Comparison of ENCODE assay signal across 31 cellular contexts in genomic region chr7:96436880-96437279, GRCh38.
DNase-seq lines count a peak whose midpoint lies in the region; FAIRE-seq and TF ChIP-seq lines count a peak whose summit lies in the region.
"Had no signal": no experiment of that assay in that cellular context is flagged by ENCODE, and none has a peak within 500 bp of the region (broad histone marks: within the 10 kb centered on the region; RNA-seq: fewer than 3 reads in every experiment).

No MANE protein-coding gene starts in this region.

- TF ChIP-seq CTCF in HEK293 (tag by site-specific recombination; IDR thresholded peaks at IDR 0.05) = no peak

- CTCF ChIA-PET in HEK293 (lab: Yijun Ruan, JAX) = no interaction called here

- H3K27ac ChIP-seq in HEK293 (ENCODE audit: extremely low read depth, low read depth, low read length) = no peak overlapping the region
- H3K27ac ChIP-seq: 22Rv1; A549; BLaER1; BLaER1 treated with 17β-estradiol and CSF1 and Interleukin-3, amounts not matched to agents 10 nM and 100 nM; C4-2B had no signal

- H3K4me1 ChIP-seq in HEK293 (ENCODE audit: control insufficient read depth, insufficient read depth, low read length) = no peaks in the 10 kb centered on the region
- H3K4me1 ChIP-seq: A549; BE2C; BLaER1; BLaER1 treated with 17β-estradiol and CSF1 and Interleukin-3, amounts not matched to agents 10 nM and 100 nM; Caco-2 had no signal

- no peak for DNase-seq in activated CD4-positive, alpha-beta T cell treated with anti-CD3 and anti-CD28 coated beads for 1 hour
- DNase-seq in D341Med (ENCODE audit: low spot score) = no peak
- DNase-seq: 8988T; ACHN; AML-193; BE2C; C1 segment of cervical spinal cord; Caco-2; Calu3; CD4-positive, alpha-beta memory T cell; CD4-positive, alpha-beta T cell; CD4-positive, CD25-positive, alpha-beta regulatory T cell; CD8-positive, alpha-beta memory T cell; CD8-positive, alpha-beta T cell; COR-L47; DMS 273 treated with DMSO at 0.1 percent for 48 hours; DMS153; DMS53; DMS79; DMS79 treated with DMSO at 0.1 percent for 48 hours; DND-41; EL had no signal

- POLR2A ChIA-PET in HEK293 (lab: Yijun Ruan, JAX) = no interaction called here

- no peak overlapping the region for H3K4me3 ChIP-seq in HEK293 (ENCODE audit: low read depth, low read length)
- H3K4me3 ChIP-seq: A549; BLaER1; BLaER1 treated with 17β-estradiol and CSF1 and Interleukin-3, amounts not matched to agents 10 nM and 100 nM had no signal

- H3K9me3 ChIP-seq in HEK293 (ENCODE audit: control insufficient read depth, insufficient read depth, low read depth, low read length) = no peaks in the 10 kb centered on the region
- H3K9me3 ChIP-seq: A549; BE2C; BLaER1; BLaER1 treated with 17β-estradiol and CSF1 and Interleukin-3, amounts not matched to agents 10 nM and 100 nM; Caco-2 had no signal

- H3K36me3 ChIP-seq in HEK293 (ENCODE audit: control insufficient read depth in 2 of 2, insufficient read depth in 1 of 2, low read length in 2 of 2) = no peaks in the 10 kb centered on the region
- H3K36me3 ChIP-seq: BE2C; BLaER1; BLaER1 treated with 17β-estradiol and CSF1 and Interleukin-3, amounts not matched to agents 10 nM and 100 nM had no signal

- FAIRE-seq in islet of Langerhans (lab: Jason Lieb, UNC) = peak; percentile 13
- FAIRE-seq: A204.1, A549, D721Med had no signal

TF ChIP-seq in HEK293, 187 proteins besides CTCF, POLR2A, EP300 and RAD21:
- TF ChIP-seq ZFP3 (tag by site-specific recombination; IDR thresholded peaks at IDR 0.05; ENCODE audit: low read depth) (no peak), SCRT1 (tag by site-specific recombination; IDR thresholded peaks at IDR 0.05; ENCODE audit: borderline replicate concordance) (peak; percentile 78; the same call in 1 of the 2 replicates), SCRT2 (tag by site-specific recombination; IDR thresholded peaks at IDR 0.05) (peak; percentile 86)
TF ChIP-seq in HEK293: peak in this region for 2.
